ENCODE assay signal across 11 cellular contexts in genomic region chr12:10363665-10363921, GRCh38. TPM values are rescaled to one million over a fixed set of nuclear protein-coding genes. Genes with fewer than 3 reads are reported as not detected.
DNase-seq lines count a peak whose midpoint lies in the region; TF ChIP-seq lines count a peak whose summit lies in the region.
"Had no signal": no experiment of that assay in that cellular context is flagged by ENCODE, and none has a peak within 500 bp of the region (broad histone marks: within the 10 kb centered on the region; RNA-seq: fewer than 3 reads in every experiment).

No MANE protein-coding gene starts in this region.

- H3K9me3 ChIP-seq in GM23248 (ENCODE audit: low read depth), result no peaks in the 10 kb centered on the region
- H3K9me3 ChIP-seq in SJCRH30 (replicated peaks), result no peaks in the 10 kb centered on the region
- no peaks in the 10 kb centered on the region for H3K9me3 ChIP-seq in iPS-15b (ENCODE audit: control insufficient read depth, insufficient read depth, low read length)
- no peaks in the 10 kb centered on the region for H3K9me3 ChIP-seq in smooth muscle cell (replicated peaks; ENCODE audit: low read depth)

- H3K79me2 ChIP-seq in GM23248 (ENCODE audit: insufficient read depth), result no peaks in the 10 kb centered on the region
- H3K79me2 ChIP-seq in smooth muscle cell (ENCODE audit: low read depth), result no peaks in the 10 kb centered on the region

- H3K4me1 ChIP-seq in GM23248 (ENCODE audit: insufficient read depth) (peaks cover 26% of the 10 kb centered on the region), SJCRH30 (peaks cover 6% of the 10 kb centered on the region; the same call in 1 of the 2 replicates), iPS-15b (ENCODE audit: control insufficient read depth, insufficient read depth, low read length) (peaks cover 43% of the 10 kb centered on the region), smooth muscle cell (ENCODE audit: low read depth) (peaks cover 42% of the 10 kb centered on the region)

- H2AFZ ChIP-seq in GM23248 (peak overlapping the region; percentile 100), smooth muscle cell (ENCODE audit: low read depth) (peak overlapping the region; percentile 29)

- H3K4me2 ChIP-seq in GM23248 (ENCODE audit: unreplicated experiment) (peak overlapping the region; percentile 92), smooth muscle cell (peak overlapping the region; percentile 83)

- H3K9ac ChIP-seq in GM23248 (peak overlapping the region; percentile 78), iPS-15b (ENCODE audit: low read depth, low read length) (peak overlapping the region; percentile 5), smooth muscle cell (ENCODE audit: low read depth) (peak overlapping the region; percentile 50)

- no peak for TF ChIP-seq CTCF in smooth muscle cell (IDR thresholded peaks at IDR 0.05; ENCODE audit: borderline replicate concordance, insufficient read depth, poor library complexity, severe bottlenecking)

- H4K20me1 ChIP-seq in GM23248 (ENCODE audit: insufficient read depth) (no peaks in the 10 kb centered on the region), smooth muscle cell (ENCODE audit: low read depth) (no peaks in the 10 kb centered on the region)

- H3K9me2 ChIP-seq in GM23248 (ENCODE audit: insufficient read depth), result no peaks in the 10 kb centered on the region

- H3K4me3 ChIP-seq in GM23248, result peak overlapping the region; percentile 86
- H3K4me3 ChIP-seq in SJCRH30, result peak overlapping the region; percentile 62
- H3K4me3 ChIP-seq in iPS-15b (ENCODE audit: low read depth, low read length), result peak overlapping the region; percentile 47
- peak overlapping the region; percentile 54 for H3K4me3 ChIP-seq in smooth muscle cell

- H3K36me3 ChIP-seq in GM23248 (ENCODE audit: low read depth) (no peaks in the 10 kb centered on the region), SJCRH30 (no peaks in the 10 kb centered on the region), iPS-15b (ENCODE audit: control insufficient read depth, insufficient read depth, low read length) (no peaks in the 10 kb centered on the region), smooth muscle cell (ENCODE audit: low read depth) (no peaks in the 10 kb centered on the region)

- no peaks in the 10 kb centered on the region for H3K27me3 ChIP-seq in GM23248 (replicated peaks; ENCODE audit: insufficient read depth)
- no peaks in the 10 kb centered on the region for H3K27me3 ChIP-seq in SJCRH30
- H3K27me3 ChIP-seq in iPS-15b (ENCODE audit: control insufficient read depth, insufficient read depth, low read length), result no peaks in the 10 kb centered on the region
- no peaks in the 10 kb centered on the region for H3K27me3 ChIP-seq in smooth muscle cell (ENCODE audit: low read depth)

- in situ Hi-C loops in GM23248 (cut with MboI), result no loop called here

- no peak for TF ChIP-seq POLR2A in erythroblast (IDR thresholded peaks at IDR 0.05; ENCODE audit: low read length)

- H3F3A ChIP-seq in GM23248 (ENCODE audit: insufficient read depth), result peaks cover 3% of the 10 kb centered on the region; the same call in 1 of the 2 replicates
- peaks cover 16% of the 10 kb centered on the region for H3F3A ChIP-seq in smooth muscle cell (ENCODE audit: low read depth)

- DNase-seq in GM23248 (no peak), SJCRH30 (no peak), smooth muscle cell (lab: John Stamatoyannopoulos, UW; ENCODE audit: unreplicated experiment) (no peak), HCEC 1CT (no peak), erythroblast (lab: John Stamatoyannopoulos, UW) (no peak), EL (no peak), NOMO-1 (lab: John Stamatoyannopoulos, UW; ENCODE audit: unreplicated experiment in 2 of 2) (no peak)
- DNase-seq: NCI-H82 had no signal

- no peak overlapping the region for H3K27ac ChIP-seq in GM23248
- H3K27ac ChIP-seq in SJCRH30, result no peak overlapping the region
- peak overlapping the region; percentile 92 for H3K27ac ChIP-seq in smooth muscle cell (ENCODE audit: low read depth)

- 48 to 58% methylated on average over 5 of the region's 5 CpGs for WGBS in GM23248 (ENCODE audit: low coverage in 1 of 2, low lambda C conversion rate in 2 of 2, missing lambda C conversion rate in 2 of 2), 2 experiments
- 52% methylated on average over 5 of the region's 5 CpGs for WGBS in smooth muscle cell (ENCODE audit: low lambda C conversion rate)

RNA-seq across cellular contexts. Expression of gene KLRK1, which starts 26.2 kb away (rescaled TPM):
- total RNA-seq in GM23248 (2014; rRNA removed; shearing (Covaris generic)), result not detected in 2 replicates
- polyA plus RNA-seq in GM23248 (2016; fragmentation: Nextera tagmentation; extraction: Ambion mirVana), result not detected in 2 replicates
- total RNA-seq in SJCRH30 (2014; rRNA removed; shearing (Covaris generic)), result not detected in 2 replicates
- total RNA-seq in smooth muscle cell, result not detected in 2 replicates
- 0.22 TPM in 1 of 2 replicates, not detected in the other for polyA plus RNA-seq in smooth muscle cell
- total RNA-seq: HT1080 had no signal

RNA-seq across cellular contexts. Expression of gene KLRC4, which starts 46.0 kb away (rescaled TPM):
- not detected in 2 replicates for total RNA-seq in GM23248 (2014; rRNA removed; shearing (Covaris generic))
- polyA plus RNA-seq in GM23248 (2016; fragmentation: Nextera tagmentation; extraction: Ambion mirVana), result not detected in 2 replicates
- not detected in 2 replicates for total RNA-seq in SJCRH30 (2014; rRNA removed; shearing (Covaris generic))
- not detected in 2 replicates for total RNA-seq in smooth muscle cell
- not detected in 2 replicates for polyA plus RNA-seq in smooth muscle cell
- total RNA-seq: HT1080, myocyte had no signal

RNA-seq across cellular contexts. Expression of gene KLRD1, which starts 55.9 kb away (rescaled TPM):
- 0.11 and 0.13 TPM in 2 replicates for total RNA-seq in GM23248 (2014; rRNA removed; shearing (Covaris generic))
- polyA plus RNA-seq in GM23248 (2016; fragmentation: Nextera tagmentation; extraction: Ambion mirVana), result 0.01 and 0.25 TPM in 2 replicates
- 0.08 and 0.32 TPM in 2 replicates for total RNA-seq in SJCRH30 (2014; rRNA removed; shearing (Covaris generic))
- 0.18 and 1.2 TPM in 2 replicates for total RNA-seq in smooth muscle cell
- polyA plus RNA-seq in smooth muscle cell, result 0.09 and 0.56 TPM in 2 replicates
- total RNA-seq: HT1080 had no signal

RNA-seq across cellular contexts. Expression of gene KLRC3, which starts 56.8 kb away (rescaled TPM):
- not detected in 2 replicates for total RNA-seq in GM23248 (2014; rRNA removed; shearing (Covaris generic))
- polyA plus RNA-seq in GM23248 (2016; fragmentation: Nextera tagmentation; extraction: Ambion mirVana) (not detected in 2 replicates), smooth muscle cell (not detected in 2 replicates)
- not detected in 2 replicates for total RNA-seq in SJCRH30 (2014; rRNA removed; shearing (Covaris generic))
- total RNA-seq in smooth muscle cell, result not detected in 2 replicates
- total RNA-seq: HT1080, myocyte had no signal

Comparison
In these comparisons a context has a peak if more than half of its experiments do, and no peak if none do; other contexts are left out.
1. H3K9ac ChIP-seq: peak in every context shown above with its lines; median percentile 78 in GM23248; 50 in smooth muscle cell; 5 in iPS-15b.